In genomic region chr6:158644227-158645063, GRCh38 we compare ENCODE assay signal across 8 cellular contexts. TPM values are rescaled to one million over a fixed set of nuclear protein-coding genes. Genes with fewer than 3 reads are reported as not detected.
DNase-seq lines count a peak whose midpoint lies in the region; TF ChIP-seq lines count a peak whose summit lies in the region.

Gene DYNLT1, minus strand, starts transcription at chr6:158644743. Its CDS starts 35 bp downstream, at chr6:158644708.

- H3K79me2 ChIP-seq in GM23248 (ENCODE audit: insufficient read depth) (peaks cover 47% of the 10 kb centered on the region), neural cell (replicated peaks; ENCODE audit: insufficient read depth, low read length) (peaks cover 36% of the 10 kb centered on the region)

- H4K20me1 ChIP-seq in GM23248 (ENCODE audit: insufficient read depth) (peaks cover 4% of the 10 kb centered on the region; the same call in 1 of the 2 replicates), neural cell (ENCODE audit: insufficient read depth) (no peaks in the 10 kb centered on the region)

- H3K36me3 ChIP-seq in GM23248 (ENCODE audit: low read depth) (peaks cover 4% of the 10 kb centered on the region; the same call in 1 of the 2 replicates), neural cell (ENCODE audit: insufficient read depth, low read length) (peaks cover 11% of the 10 kb centered on the region), stomach (peaks cover 0 to 15% (median 3%) of the 10 kb centered on the region in 4 donors)

- H3K27me3 ChIP-seq in GM23248 (replicated peaks; ENCODE audit: insufficient read depth) = no peaks in the 10 kb centered on the region
- H3K27me3 ChIP-seq in neural cell (ENCODE audit: insufficient read depth, low read depth, low read length) = no peaks in the 10 kb centered on the region
- no peaks in the 10 kb centered on the region for H3K27me3 ChIP-seq in stomach

- H3K9me2 ChIP-seq in GM23248 (ENCODE audit: insufficient read depth) (no peaks in the 10 kb centered on the region), neural cell (ENCODE audit: insufficient read depth, low read length) (no peaks in the 10 kb centered on the region)

- peak within 1 kb of the TSS; percentile 93 for H3K4me2 ChIP-seq in GM23248 (ENCODE audit: unreplicated experiment)
- H3K4me2 ChIP-seq in neural cell (ENCODE audit: low read length) = peak within 1 kb of the TSS; percentile 57

- peak within 1 kb of the TSS; percentile 71 for H2AFZ ChIP-seq in GM23248
- peak within 1 kb of the TSS; percentile 86 for H2AFZ ChIP-seq in neural cell (ENCODE audit: low read depth, low read length)

- intact Hi-C loops in stomach (cut with DNase I; ENCODE audit: low total_unique reads) = no loop called here

- TF ChIP-seq POLR2A in stomach (IDR thresholded peaks at IDR 0.05) = peak in 2 of 4 donors; percentile 91 to 96

- TF ChIP-seq EP300 in neural cell (conservative IDR thresholded peaks at IDR 0.05; ENCODE audit: poor library complexity, severe bottlenecking) (peak; percentile 44), stomach (IDR thresholded peaks at IDR 0.05) (no peak)

- in situ Hi-C loops in GM23248 (cut with MboI) = no loop called here

- WGBS in GM23248 (ENCODE audit: low coverage in 1 of 2, low lambda C conversion rate in 2 of 2, missing lambda C conversion rate in 2 of 2), 2 experiments = 2% methylated on average over 47 to 54 of the region's 82 CpGs
- WGBS in stomach, 5 donors = 0 to 1% (median 1%) methylated on average over 18 to 82 of the region's 82 CpGs

- peak; percentile 29 for TF ChIP-seq RAD21 in neural cell (conservative IDR thresholded peaks at IDR 0.05)

- peak within 1 kb of the TSS; percentile 99 for H3K9ac ChIP-seq in GM23248
- peak within 1 kb of the TSS; percentile 100 for H3K9ac ChIP-seq in neural cell (ENCODE audit: low read length)

- no peak for TF ChIP-seq CTCF in fibroblast of villous mesenchyme (IDR thresholded peaks at IDR 0.05; ENCODE audit: insufficient read depth, low read depth, low read length)
- no peak for TF ChIP-seq CTCF in neural cell (IDR thresholded peaks at IDR 0.05; ENCODE audit: poor library complexity, severe bottlenecking)
- no peak for TF ChIP-seq CTCF in stomach (IDR thresholded peaks at IDR 0.05)

- H3F3A ChIP-seq in GM23248 (ENCODE audit: insufficient read depth) (peaks cover 40% of the 10 kb centered on the region), neural cell (ENCODE audit: insufficient read depth, low read length, poor library complexity, severe bottlenecking) (no peaks in the 10 kb centered on the region)

- H3K4me3 ChIP-seq in GM23248 (peak within 1 kb of the TSS; percentile 84), fibroblast of villous mesenchyme (ENCODE audit: low read depth, low read length) (peak within 1 kb of the TSS; percentile 94), neural cell (ENCODE audit: low read length) (peak within 1 kb of the TSS; percentile 99), stomach (peak within 1 kb of the TSS; percentile 81 to 98 (median 90))

- H3K27ac ChIP-seq in GM23248 = peak within 1 kb of the TSS; percentile 95
- peak within 1 kb of the TSS; percentile 96 for H3K27ac ChIP-seq in neural cell (ENCODE audit: low read length)
- peak within 1 kb of the TSS; percentile 98 to 100 (median 99) for H3K27ac ChIP-seq in stomach

- H3K4me1 ChIP-seq in GM23248 (ENCODE audit: insufficient read depth) (peaks cover 43% of the 10 kb centered on the region), stomach (peaks cover 31 to 70% (median 43%) of the 10 kb centered on the region in 4 donors)

- H3K9me3 ChIP-seq in GM23248 (ENCODE audit: low read depth) (no peaks in the 10 kb centered on the region), neural cell (ENCODE audit: low read length) (no peaks in the 10 kb centered on the region), stomach (no peaks in the 10 kb centered on the region)

- peak; percentile 93 for DNase-seq in EL
- peak; percentile 95 for DNase-seq in GM23248
- DNase-seq in LHCN-M2 (ENCODE audit: low read depth) = peak; percentile 92
- peak; percentile 93 to 96 for DNase-seq in SHP77 (lab: John Stamatoyannopoulos, UW)
- DNase-seq in activated gamma-delta T cell treated with Interleukin-2 at 50 U/mL for 16 hours = peak; percentile 80
- peak; percentile 90 for DNase-seq in fibroblast of villous mesenchyme (ENCODE audit: low read depth)
- peak; percentile 95 for DNase-seq in stomach

TF ChIP-seq in neural cell, 6 proteins besides CTCF, POLR2A, EP300 and RAD21:
- peak; percentile 83 for TF ChIP-seq REST (IDR thresholded peaks at IDR 0.05; ENCODE audit: borderline replicate concordance)
- peak; percentile 94 for TF ChIP-seq TAF1 (IDR thresholded peaks at IDR 0.05; ENCODE audit: low read depth)
- TF ChIP-seq MXI1 (conservative IDR thresholded peaks at IDR 0.05; ENCODE audit: poor library complexity, severe bottlenecking) = peak; percentile 59
- no peak for TF ChIP-seq EZH2 (IDR thresholded peaks at IDR 0.05; ENCODE audit: borderline replicate concordance, insufficient read depth, low read length, poor library complexity, severe bottlenecking)
- TF ChIP-seq POLR2AphosphoS5 (IDR thresholded peaks at IDR 0.05) = peak; percentile 100
- TF ChIP-seq SMC3 (conservative IDR thresholded peaks at IDR 0.05; ENCODE audit: poor library complexity) = no peak

RNA-seq across cellular contexts. Expression of gene DYNLT1, which starts in this region (rescaled TPM):
- total RNA-seq in GM23248 (2014; rRNA removed; shearing (Covaris generic)) = 79.7 and 86.4 TPM in 2 replicates
- polyA plus RNA-seq in GM23248 (2016; fragmentation: Nextera tagmentation; extraction: Ambion mirVana) (368 TPM in 2 replicates), neural cell (280 and 320 TPM in 2 replicates), stomach (100 to 1,000 TPM; 183 to 208 (median 196) TPM)
- total RNA-seq in LHCN-M2 (2014; rRNA removed) (90.4 and 99.8 TPM in 2 replicates), fibroblast of villous mesenchyme (99.9 and 114 TPM in 2 replicates), stomach (100 to 1,000 TPM in 3 of 5 donors, 10 to 100 TPM in 1, 1 to 10 TPM in 1; 5.8 to 294 (median 102) TPM)
- polyA plus RNA-seq in LHCN-M2 (2012) = 332 TPM
- 108 and 114 TPM in 2 replicates for polyA minus RNA-seq in neural cell

Comparison
In these comparisons a context has a peak if more than half of its experiments do, and no peak if none do; other contexts are left out.
1. Peak in every context shown above with its lines: DNase-seq, H3K4me3 ChIP-seq and H3K27ac ChIP-seq.